ENCODE assay signal across 16 cellular contexts in genomic region chr14:71539660-71540285, GRCh38.
DNase-seq lines count a peak whose midpoint lies in the region; ATAC-seq, FAIRE-seq and TF ChIP-seq lines count a peak whose summit lies in the region.
"Had no signal": no experiment of that assay in that cellular context is flagged by ENCODE, and none has a peak within 500 bp of the region (broad histone marks: within the 10 kb centered on the region; RNA-seq: fewer than 3 reads in every experiment).

No MANE protein-coding gene starts in this region.

- H3K4me3 ChIP-seq in heart left ventricle (peak overlapping the region in 5 of 12 donors; percentile 1 to 27 (median 20)), right atrium auricular region (peak overlapping the region in 1 of 2 donors; percentile 18), K562 (no peak overlapping the region), Caco-2 (ENCODE audit: low read depth, low read length) (no peak overlapping the region)
- H3K4me3 ChIP-seq: upper lobe of right lung had no signal

- no peak for TF ChIP-seq EP300 in K562 (IDR thresholded peaks at IDR 0.05; ENCODE audit: low read length)

- FAIRE-seq in K562 (lab: Jason Lieb, UNC) (no peak), urothelium cell line (lab: Jason Lieb, UNC) (peak; percentile 17)

- H3K36me3 Mint-ChIP-seq in activated CD8-positive, alpha-beta T cell treated with anti-CD3 and anti-CD28 coated beads for 36 hours (ENCODE audit: low read depth) = no peaks in the 10 kb centered on the region
- no peaks in the 10 kb centered on the region for H3K36me3 Mint-ChIP-seq in Caco-2 (ENCODE audit: insufficient read depth, unreplicated experiment)

- H3K27me3 ChIP-seq in heart left ventricle (no peaks in the 10 kb centered on the region), right atrium auricular region (no peaks in the 10 kb centered on the region), K562 (ENCODE audit: control insufficient read depth in 2 of 2, insufficient read depth in 2 of 2, low read length in 2 of 2) (no peaks in the 10 kb centered on the region), Caco-2 (replicated peaks; ENCODE audit: control insufficient read depth, insufficient read depth, low read length) (no peaks in the 10 kb centered on the region)
- H3K27me3 ChIP-seq: upper lobe of right lung had no signal

- no peaks in the 10 kb centered on the region for H3K27me3 Mint-ChIP-seq in activated CD8-positive, alpha-beta T cell treated with anti-CD3 and anti-CD28 coated beads for 36 hours
- H3K27me3 Mint-ChIP-seq in Caco-2 (ENCODE audit: insufficient read depth, unreplicated experiment) = no peaks in the 10 kb centered on the region
- H3K27me3 Mint-ChIP-seq: activated naive CD8-positive, alpha-beta T cell treated with anti-CD3 and anti-CD28 coated beads for 36 hours; effector memory CD8-positive, alpha-beta T cell had no signal

- no peak overlapping the region for H3K4me3 Mint-ChIP-seq in activated CD8-positive, alpha-beta T cell treated with anti-CD3 and anti-CD28 coated beads for 36 hours
- H3K4me3 Mint-ChIP-seq in Caco-2 (ENCODE audit: unreplicated experiment) = no peak overlapping the region
- H3K4me3 Mint-ChIP-seq: activated naive CD8-positive, alpha-beta T cell treated with anti-CD3 and anti-CD28 coated beads for 36 hours; effector memory CD8-positive, alpha-beta T cell had no signal

- peak in 1 of 5 donors; percentile 35 for DNase-seq in heart left ventricle
- no peak for DNase-seq in right atrium auricular region (ENCODE audit: low spot score)
- DNase-seq in K562 (ENCODE audit: extremely low read depth in 1 of 4, low spot score in 3 of 4) = peak in 1 of 4 experiments; percentile 13
- DNase-seq in medulla oblongata (ENCODE audit: extremely low spot score) = peak; percentile 45
- no peak for DNase-seq in urothelium cell line (ENCODE audit: low spot score)
- no peak for DNase-seq in activated CD8-positive, alpha-beta T cell treated with anti-CD3 and anti-CD28 coated beads for 36 hours
- DNase-seq in Caco-2 = no peak
- DNase-seq: activated naive CD8-positive, alpha-beta T cell treated with anti-CD3 and anti-CD28 coated beads for 36 hours; effector memory CD8-positive, alpha-beta T cell; mesendoderm; NCI-H1092 treated with DMSO at 0.1 percent for 48 hours; NCI-H526; retina; SW 1271; upper lobe of right lung had no signal

- CTCF ChIA-PET in K562 (lab: Yijun Ruan, JAX; ENCODE audit: low intra/inter-chr PET ratio) (no interaction called here), Caco-2 (lab: Charles Lee) (no interaction called here)
- CTCF ChIA-PET in activated CD8-positive, alpha-beta T cell treated with anti-CD3 and anti-CD28 coated beads for 36 hours (lab: Charles Lee) = interaction anchor here (0.6 to 1.1 kb wide), 2 partner anchors 17 to 436 kb away, joined by 3 to 4 read pairs; no protein-coding TSS in a partner anchor

- no TSS peak for BruUV-seq in K562 (replicated peaks; lab: Mats Ljungman, UMichigan)
- BruUV-seq in Caco-2 (replicated peaks; lab: Mats Ljungman, UMichigan) = no TSS peak

- no peak overlapping the region for H3K9ac ChIP-seq in K562 (ENCODE audit: insufficient read depth in 1 of 2, low read depth in 2 of 2, low read length in 2 of 2)

- no peak overlapping the region for H3K27ac Mint-ChIP-seq in activated CD8-positive, alpha-beta T cell treated with anti-CD3 and anti-CD28 coated beads for 36 hours
- no peak overlapping the region for H3K27ac Mint-ChIP-seq in Caco-2 (ENCODE audit: unreplicated experiment)
- H3K27ac Mint-ChIP-seq: activated naive CD8-positive, alpha-beta T cell treated with anti-CD3 and anti-CD28 coated beads for 36 hours had no signal

- TF ChIP-seq CTCF in heart left ventricle (IDR thresholded peaks at IDR 0.05) (no peak), right atrium auricular region (IDR thresholded peaks at IDR 0.05) (no peak), K562 (IDR thresholded peaks at IDR 0.05 in 2 of 3, conservative IDR thresholded peaks at IDR 0.05 in 1 of 3; ENCODE audit: insufficient read depth in 2 of 3, low read depth in 1 of 3, low read length in 3 of 3) (no peak), Caco-2 (IDR thresholded peaks at IDR 0.05; ENCODE audit: insufficient read depth in 1 of 2, low read depth in 1 of 2, low read length in 1 of 2, severe bottlenecking in 1 of 2, unreplicated experiment in 1 of 2) (no peak)
- no peak for TF ChIP-seq CTCF in activated CD8-positive, alpha-beta T cell treated with anti-CD3 and anti-CD28 coated beads for 36 hours (IDR thresholded peaks at IDR 0.05)

- peaks cover 30% of the 10 kb centered on the region for H3K4me1 Mint-ChIP-seq in activated CD8-positive, alpha-beta T cell treated with anti-CD3 and anti-CD28 coated beads for 36 hours (ENCODE audit: low read depth)
- peaks cover 22% of the 10 kb centered on the region for H3K4me1 Mint-ChIP-seq in Caco-2 (ENCODE audit: low read depth, unreplicated experiment)

- H3K9me3 ChIP-seq in heart left ventricle (no peaks in the 10 kb centered on the region), right atrium auricular region (no peaks in the 10 kb centered on the region), K562 (replicated peaks; ENCODE audit: control insufficient read depth, insufficient read depth, low read depth, low read length) (no peaks in the 10 kb centered on the region), Caco-2 (no peaks in the 10 kb centered on the region)
- H3K9me3 ChIP-seq: upper lobe of right lung had no signal

- H3K27ac ChIP-seq in heart left ventricle = peak overlapping the region in 7 of 12 donors; percentile 1 to 65 (median 21)
- no peak overlapping the region for H3K27ac ChIP-seq in right atrium auricular region
- H3K27ac ChIP-seq in K562 (ENCODE audit: extremely low read depth, low read depth, low read length) = no peak overlapping the region
- H3K27ac ChIP-seq: upper lobe of right lung had no signal

- TF ChIP-seq POLR2A in heart left ventricle (IDR thresholded peaks at IDR 0.05) (no peak), K562 (conservative IDR thresholded peaks at IDR 0.05) (no peak)

- H4K20me1 ChIP-seq in K562 (replicated peaks; ENCODE audit: control insufficient read depth, insufficient read depth, low read length) = no peaks in the 10 kb centered on the region

- H3K36me3 ChIP-seq in heart left ventricle (no peaks in the 10 kb centered on the region), right atrium auricular region (no peaks in the 10 kb centered on the region), K562 (ENCODE audit: control insufficient read depth, insufficient read depth, low read length) (no peaks in the 10 kb centered on the region), Caco-2 (ENCODE audit: control insufficient read depth, insufficient read depth, low read length) (no peaks in the 10 kb centered on the region)
- H3K36me3 ChIP-seq: upper lobe of right lung had no signal

- intact Hi-C loops in heart left ventricle (cut with DNase I) = loop anchor here in 1 of 10 donors (5.0 kb wide), 1 partner anchor 217 kb away; the partner anchor contains the start of gene SIPA1L1
- intact Hi-C loops in K562 (cut with micrococcal nuclease) = no loop called here
- intact Hi-C loops in activated CD8-positive, alpha-beta T cell treated with anti-CD3 and anti-CD28 coated beads for 36 hours (cut with micrococcal nuclease) = no loop called here
- intact Hi-C loops in Caco-2 (cut with micrococcal nuclease; ENCODE audit: unreplicated experiment) = no loop called here

- 8 to 16% (median 13%) methylated on average over 8 of the region's 8 CpGs for WGBS in heart left ventricle, 4 donors
- 39% methylated on average over 8 of the region's 8 CpGs for WGBS in K562 (ENCODE audit: insufficient coverage, low coverage, missing lambda C conversion rate)

- TF ChIP-seq RAD21 in K562 (CRISPR knock-in tag; conservative IDR thresholded peaks at IDR 0.05 in 1 of 2, IDR thresholded peaks at IDR 0.05 in 1 of 2) = no peak

- POLR2A ChIA-PET in K562 (lab: Yijun Ruan, JAX) = interaction anchor here (1.0 to 2.6 kb wide), 2 partner anchors 11 to 24 kb away, joined by 3 to 7 read pairs; no protein-coding TSS in a partner anchor
- POLR2A ChIA-PET in activated CD8-positive, alpha-beta T cell treated with anti-CD3 and anti-CD28 coated beads for 36 hours (lab: Charles Lee) = no interaction called here
- POLR2A ChIA-PET in Caco-2 (lab: Charles Lee) = no interaction called here

- no peaks in the 10 kb centered on the region for H3K9me3 Mint-ChIP-seq in activated CD8-positive, alpha-beta T cell treated with anti-CD3 and anti-CD28 coated beads for 36 hours
- no peaks in the 10 kb centered on the region for H3K9me3 Mint-ChIP-seq in Caco-2 (ENCODE audit: unreplicated experiment)
- H3K9me3 Mint-ChIP-seq: activated naive CD8-positive, alpha-beta T cell treated with anti-CD3 and anti-CD28 coated beads for 36 hours; effector memory CD8-positive, alpha-beta T cell had no signal

- in situ Hi-C loops in K562 (cut with MboI) = no loop called here

- ATAC-seq in heart left ventricle = peak; percentile 67 to 79 (median 74)
- 0 out of 3 replicates have a peak, but pooled peaks have one; percentile 32 for ATAC-seq in K562
- ATAC-seq in GM18868 (IDR thresholded peaks at IDR 0.05; ENCODE audit: unreplicated experiment) = no peak
- ATAC-seq in activated CD8-positive, alpha-beta T cell treated with anti-CD3 and anti-CD28 coated beads for 36 hours = no peak
- ATAC-seq: effector memory CD8-positive, alpha-beta T cell; upper lobe of right lung had no signal

- H3K4me2 ChIP-seq in K562 (ENCODE audit: insufficient read depth, low read length) = no peak overlapping the region; the same call in 1 of the 2 replicates

- peaks cover 0 to 46% (median 22%) of the 10 kb centered on the region in 12 donors for H3K4me1 ChIP-seq in heart left ventricle
- peaks cover 0 to 25% of the 10 kb centered on the region in 2 donors for H3K4me1 ChIP-seq in right atrium auricular region
- peaks cover 3 to 19% of the 10 kb centered on the region in 2 experiments; a peak in 4 of 5 replicates for H3K4me1 ChIP-seq in K562 (replicated peaks in 1 of 2; ENCODE audit: control insufficient read depth in 2 of 2, insufficient read depth in 2 of 2, low read length in 2 of 2)
- H3K4me1 ChIP-seq in Caco-2 = peaks cover 35% of the 10 kb centered on the region

- H3K9me1 ChIP-seq in K562 (ENCODE audit: control insufficient read depth, insufficient read depth, low read length) = no peaks in the 10 kb centered on the region

- H2AFZ ChIP-seq in K562 (ENCODE audit: low read depth, low read length) = no peak overlapping the region

- H3K79me2 ChIP-seq in K562 (ENCODE audit: control insufficient read depth, insufficient read depth, low read length) = no peaks in the 10 kb centered on the region

Comparison
In these comparisons a context has a peak if more than half of its experiments do, and no peak if none do; other contexts are left out.
1. H3K27ac ChIP-seq: peak in heart left ventricle (7 of 12); none in right atrium auricular region (0 of 2) and K562 (single experiment).
2. ATAC-seq: peak in heart left ventricle (4 of 4) and K562 (single experiment); none in GM18868 (single experiment) and activated CD8-positive, alpha-beta T cell treated with anti-CD3 and anti-CD28 coated beads for 36 hours (single experiment).